ENCODE assay signal across 9 cellular contexts in the genomic region with DNA sequence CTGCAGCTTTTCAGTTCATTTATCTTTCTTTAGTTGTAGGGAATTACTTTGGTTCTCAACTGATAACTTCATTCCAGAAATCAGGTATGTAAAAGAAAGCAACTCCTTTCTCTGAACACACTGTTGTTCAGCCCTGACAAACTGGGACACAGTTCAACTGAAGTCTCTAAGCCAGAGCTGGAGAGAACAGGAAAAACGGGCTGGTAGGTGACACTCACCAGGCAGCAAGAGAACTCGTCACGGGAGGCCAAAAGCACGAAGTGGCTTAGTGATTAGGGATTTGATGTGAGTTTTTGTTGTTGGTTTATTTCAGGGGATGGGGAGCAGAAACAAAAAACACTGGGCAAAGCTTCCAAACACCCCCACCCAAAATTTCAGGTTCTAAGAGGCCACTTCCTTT. TPM values are rescaled to one million over a fixed set of nuclear protein-coding genes. Genes with fewer than 3 reads are reported as not detected.
DNase-seq lines count a peak whose midpoint lies in the region; ATAC-seq, FAIRE-seq and TF ChIP-seq lines count a peak whose summit lies in the region.
"Had no signal": no experiment of that assay in that cellular context is flagged by ENCODE, and none has a peak within 500 bp of the region (broad histone marks: within the 10 kb centered on the region; RNA-seq: fewer than 3 reads in every experiment).

No MANE protein-coding gene starts in this region.

- H3K9me3 Mint-ChIP-seq in activated naive CD4-positive, alpha-beta T cell treated with anti-CD3 and anti-CD28 coated beads, Interleukin-2, amount 10 ng/mL, durations not matched to agents 7 days and 5 days, result no peaks in the 10 kb centered on the region
- no peaks in the 10 kb centered on the region for H3K9me3 Mint-ChIP-seq in astrocyte (ENCODE audit: unreplicated experiment)
- no peaks in the 10 kb centered on the region for H3K9me3 Mint-ChIP-seq in mesothelial cell of epicardium

- H3K36me3 ChIP-seq in astrocyte (ENCODE audit: insufficient read depth, low read length) (peaks cover 58% of the 10 kb centered on the region), tibial nerve (peaks cover 0 to 40% (median 0%) of the 10 kb centered on the region in 3 donors)

- no peak for DNase-seq in activated naive CD4-positive, alpha-beta T cell treated with anti-CD3 and anti-CD28 coated beads, Interleukin-2, amount 10 ng/mL, durations not matched to agents 7 days and 5 days
- no peak for DNase-seq in activated naive CD4-positive, alpha-beta T cell treated with Interleukin-2 at 50 U/mL for 16 hours
- no peak for DNase-seq in astrocyte (ENCODE audit: low read depth)
- DNase-seq in mesothelial cell of epicardium (ENCODE audit: low spot score in 2 of 2, unreplicated experiment in 2 of 2), result no peak
- DNase-seq in tibial nerve (ENCODE audit: low spot score in 2 of 2), result no peak
- DNase-seq in ACHN, result no peak
- DNase-seq: NCI-H187 treated with DMSO at 0.1 percent for 48 hours had no signal

- TF ChIP-seq CTCF in astrocyte (IDR thresholded peaks at IDR 0.05; ENCODE audit: insufficient read depth, low read depth, low read length) (no peak), mesothelial cell of epicardium (IDR thresholded peaks at IDR 0.05; ENCODE audit: unreplicated experiment) (no peak), tibial nerve (IDR thresholded peaks at IDR 0.05) (no peak)

- H3K4me1 Mint-ChIP-seq in activated naive CD4-positive, alpha-beta T cell treated with anti-CD3 and anti-CD28 coated beads, Interleukin-2, amount 10 ng/mL, durations not matched to agents 7 days and 5 days, result peaks cover 100% of the 10 kb centered on the region
- H3K4me1 Mint-ChIP-seq in astrocyte (ENCODE audit: low read depth, unreplicated experiment) (peaks cover 88% of the 10 kb centered on the region), mesothelial cell of epicardium (peaks cover 62% of the 10 kb centered on the region)

- peak overlapping the region; percentile 92 for H3K9ac ChIP-seq in astrocyte (ENCODE audit: low read length)

- H2AFZ ChIP-seq in astrocyte (ENCODE audit: low read depth, low read length), result no peak overlapping the region

- peaks cover 87% of the 10 kb centered on the region for H3K36me3 Mint-ChIP-seq in activated naive CD4-positive, alpha-beta T cell treated with anti-CD3 and anti-CD28 coated beads, Interleukin-2, amount 10 ng/mL, durations not matched to agents 7 days and 5 days
- peaks cover 51% of the 10 kb centered on the region for H3K36me3 Mint-ChIP-seq in astrocyte (ENCODE audit: low read depth, unreplicated experiment)
- peaks cover 15% of the 10 kb centered on the region for H3K36me3 Mint-ChIP-seq in mesothelial cell of epicardium

- CTCF ChIA-PET in activated naive CD4-positive, alpha-beta T cell treated with anti-CD3 and anti-CD28 coated beads, Interleukin-2, amount 10 ng/mL, durations not matched to agents 7 days and 5 days (lab: Charles Lee), result interaction anchor here (0.6 to 4.0 kb wide), 15 partner anchors 8 to 135 kb away, joined by 3 to 30 read pairs (median 6); no protein-coding TSS in a partner anchor

- H4K20me1 ChIP-seq in astrocyte (ENCODE audit: insufficient read depth, low read length), result peaks cover 70% of the 10 kb centered on the region

- in situ Hi-C loops in ACHN (cut with HindIII; ENCODE audit: low pct_ligation_motif_present, low pct_unique_long_range_greater_than_20kb, low sequenced_read_pairs), result no loop called here

- H3K27me3 ChIP-seq in astrocyte (ENCODE audit: insufficient read depth, low read length) (no peaks in the 10 kb centered on the region), tibial nerve (no peaks in the 10 kb centered on the region)

- TF ChIP-seq EP300 in tibial nerve (IDR thresholded peaks at IDR 0.05), result no peak

- ATAC-seq in GM19328 (IDR thresholded peaks at IDR 0.05; ENCODE audit: unreplicated experiment), result no peak
- ATAC-seq in HG02970 (IDR thresholded peaks at IDR 0.05; ENCODE audit: low FRiP score, unreplicated experiment), result no peak

- H3K27ac ChIP-seq in astrocyte (ENCODE audit: low read depth, low read length) (peak overlapping the region; percentile 99), tibial nerve (peak overlapping the region in 3 of 4 donors; percentile 79 to 99 (median 92))

- TF ChIP-seq POLR2A in tibial nerve (IDR thresholded peaks at IDR 0.05), result no peak

- H3K4me3 ChIP-seq in astrocyte (ENCODE audit: insufficient read depth, low read depth, low read length) (no peak overlapping the region), tibial nerve (no peak overlapping the region)

- WGBS in tibial nerve, 2 donors, result 50 to 66% methylated on average over 4 of the region's 4 CpGs

- FAIRE-seq in astrocyte (lab: Jason Lieb, UNC), result no peak

- H3K4me3 Mint-ChIP-seq in activated naive CD4-positive, alpha-beta T cell treated with anti-CD3 and anti-CD28 coated beads, Interleukin-2, amount 10 ng/mL, durations not matched to agents 7 days and 5 days, result peak overlapping the region; percentile 87
- H3K4me3 Mint-ChIP-seq in astrocyte (ENCODE audit: unreplicated experiment) (no peak overlapping the region), mesothelial cell of epicardium (no peak overlapping the region)

- H3K79me2 ChIP-seq in astrocyte (ENCODE audit: insufficient read depth, low read length), result peaks cover 99% of the 10 kb centered on the region

- peak overlapping the region; percentile 69 for H3K4me2 ChIP-seq in astrocyte (ENCODE audit: low read length)

- no peaks in the 10 kb centered on the region for H3K27me3 Mint-ChIP-seq in activated naive CD4-positive, alpha-beta T cell treated with anti-CD3 and anti-CD28 coated beads, Interleukin-2, amount 10 ng/mL, durations not matched to agents 7 days and 5 days
- H3K27me3 Mint-ChIP-seq in astrocyte (ENCODE audit: low read depth, unreplicated experiment), result no peaks in the 10 kb centered on the region
- no peaks in the 10 kb centered on the region for H3K27me3 Mint-ChIP-seq in mesothelial cell of epicardium (ENCODE audit: low read depth)

- H3K27ac Mint-ChIP-seq in activated naive CD4-positive, alpha-beta T cell treated with anti-CD3 and anti-CD28 coated beads, Interleukin-2, amount 10 ng/mL, durations not matched to agents 7 days and 5 days, result peak overlapping the region; percentile 99
- H3K27ac Mint-ChIP-seq in astrocyte (ENCODE audit: unreplicated experiment), result peak overlapping the region; percentile 97
- H3K27ac Mint-ChIP-seq in mesothelial cell of epicardium, result peak overlapping the region; percentile 100

- no peaks in the 10 kb centered on the region for H3K9me3 ChIP-seq in astrocyte (ENCODE audit: insufficient read depth, low read depth, low read length)
- H3K9me3 ChIP-seq in tibial nerve, result no peaks in the 10 kb centered on the region

- H3K4me1 ChIP-seq in astrocyte (ENCODE audit: insufficient read depth, low read length) (peaks cover 98% of the 10 kb centered on the region), tibial nerve (peaks cover 6 to 100% (median 85%) of the 10 kb centered on the region in 4 donors)

RNA-seq across cellular contexts. Expression of a gene that starts 54.1 kb away (rescaled TPM):
- 2,278 and 2,469 TPM in 2 replicates for total RNA-seq in astrocyte
- total RNA-seq in mesothelial cell of epicardium, result 321 to 346 TPM (median 341 TPM) in 3 replicates
- 100 to 1,000 TPM; 361 to 406 (median 386) TPM for total RNA-seq in tibial nerve
